30 cellular contexts compared by ENCODE assay signal in genomic region chr12:109686523-109686922, GRCh38.
"Had no signal": no experiment of that assay in that cellular context is flagged by ENCODE, and none has a peak within 500 bp of the region (broad histone marks: within the 10 kb centered on the region; RNA-seq: fewer than 3 reads in every experiment).

No MANE protein-coding gene starts in this region.

- H3K27ac ChIP-seq: cardiac muscle cell, KMS-11, PC-9, SJCRH30, SK-N-MC, WERI-Rb-1 had no signal

- H3K4me3 Mint-ChIP-seq: activated CD8-positive, alpha-beta T cell treated with anti-CD3 and anti-CD28 coated beads for 36 hours; activated naive CD8-positive, alpha-beta T cell treated with anti-CD3 and anti-CD28 coated beads for 36 hours; activated T-cell treated with anti-CD3 and anti-CD28 coated beads, Interleukin-2, amount 50 U/mL, for 72 hours; activated T-helper 17 cell treated with anti-CD3 and anti-CD28 coated beads, Interleukin-2, amount 50 U/mL, for 72 hours had no signal

- H3K27me3 Mint-ChIP-seq: activated naive CD8-positive, alpha-beta T cell treated with anti-CD3 and anti-CD28 coated beads for 36 hours had no signal

- H3K4me1 Mint-ChIP-seq: activated naive CD8-positive, alpha-beta T cell treated with anti-CD3 and anti-CD28 coated beads for 36 hours; activated T-helper 17 cell treated with anti-CD3 and anti-CD28 coated beads, Interleukin-2, amount 50 U/mL, for 72 hours had no signal

- H3K27me3 ChIP-seq: cardiac muscle cell, SJCRH30 had no signal

- H3K4me1 ChIP-seq: SJCRH30 had no signal

- H3K4me3 ChIP-seq: cardiac muscle cell, PC-9, SJCRH30, SK-N-MC had no signal

- H3K9ac ChIP-seq: KMS-11 had no signal

- ATAC-seq: activated CD8-positive, alpha-beta T cell treated with anti-CD3 and anti-CD28 coated beads for 36 hours; activated T-cell treated with anti-CD3 and anti-CD28 coated beads, Interleukin-2, amount 50 U/mL, for 72 hours; activated T-helper 17 cell treated with anti-CD3 and anti-CD28 coated beads, Interleukin-2, amount 50 U/mL, for 72 hours had no signal

- H3K9me3 Mint-ChIP-seq: activated CD8-positive, alpha-beta T cell treated with anti-CD3 and anti-CD28 coated beads for 36 hours; activated naive CD8-positive, alpha-beta T cell treated with anti-CD3 and anti-CD28 coated beads for 36 hours; activated T-cell treated with anti-CD3 and anti-CD28 coated beads, Interleukin-2, amount 50 U/mL, for 72 hours had no signal

- H3K36me3 ChIP-seq: cardiac muscle cell, SJCRH30, WERI-Rb-1 had no signal

- H3K27ac Mint-ChIP-seq: activated CD8-positive, alpha-beta T cell treated with anti-CD3 and anti-CD28 coated beads for 36 hours; activated naive CD8-positive, alpha-beta T cell treated with anti-CD3 and anti-CD28 coated beads for 36 hours; activated T-cell treated with anti-CD3 and anti-CD28 coated beads, Interleukin-2, amount 50 U/mL, for 72 hours; activated T-helper 17 cell treated with anti-CD3 and anti-CD28 coated beads, Interleukin-2, amount 50 U/mL, for 72 hours had no signal

- H3K9me3 ChIP-seq: SJCRH30 had no signal

- DNase-seq: activated CD4-positive, alpha-beta T cell treated with anti-CD3 and anti-CD28 coated beads for 1 hour; activated CD4-positive, alpha-beta T cell treated with anti-CD3 and anti-CD28 coated beads for 48 hours; activated CD4-positive, CD25-positive, alpha-beta regulatory T cell; activated CD8-positive, alpha-beta T cell treated with anti-CD3 and anti-CD28 coated beads for 36 hours; activated effector memory CD4-positive, alpha-beta T cell treated with anti-CD3 and anti-CD28 coated beads, Interleukin-2, amount 50 U/mL, for 16 hours; activated naive CD4-positive, alpha-beta T cell; activated naive CD4-positive, alpha-beta T cell treated with anti-CD3 and anti-CD28 coated beads, Interleukin-2, amount 50 U/mL, for 16 hours; activated naive CD8-positive, alpha-beta T cell treated with anti-CD3 and anti-CD28 coated beads for 36 hours; activated T-cell treated with anti-CD3 and anti-CD28 coated beads, Interleukin-2, amount 50 U/mL, for 1 hour; activated T-cell treated with anti-CD3 and anti-CD28 coated beads, Interleukin-2, amount 50 U/mL, for 72 hours; amniotic stem cell; NCI-H1092 treated with DMSO at 0.1 percent for 48 hours; NCI-H1417; NCI-H146; NCI-H187; NCI-H2029 treated with DMSO at 0.1 percent for 48 hours; NCI-H2107; NCI-H510A; NCI-H526; NCI-H748 treated with DMSO at 0.1 percent for 48 hours; NK-92 treated with Interleukin-12 subunit alpha and Interleukin-12 subunit beta, amount 100 ng/mL, for 24 hours; PC-9; SHP77; SJCRH30; T1000; WERI-Rb-1 had no signal

- H3K36me3 Mint-ChIP-seq: activated naive CD8-positive, alpha-beta T cell treated with anti-CD3 and anti-CD28 coated beads for 36 hours had no signal
